In genomic region chr6:30135147-30135546, GRCh38 we compare ENCODE assay signal across 16 cellular contexts. TPM values are rescaled to one million over a fixed set of nuclear protein-coding genes. Genes with fewer than 3 reads are reported as not detected.
DNase-seq lines count a peak whose midpoint lies in the region; ATAC-seq and TF ChIP-seq lines count a peak whose summit lies in the region.
"Had no signal": no experiment of that assay in that cellular context is flagged by ENCODE, and none has a peak within 500 bp of the region (broad histone marks: within the 10 kb centered on the region; RNA-seq: fewer than 3 reads in every experiment).

No MANE protein-coding gene starts in this region.

- intact Hi-C loops in colonic mucosa (cut with DNase I): loop anchor here (5.0 kb wide), 1 partner anchor 37 kb away; no protein-coding TSS in a partner anchor
- intact Hi-C loops in left colon (cut with DNase I, micrococcal nuclease): no loop called here

- H3K27me3 ChIP-seq in colonic mucosa: no peaks in the 10 kb centered on the region

- peak; percentile 5 to 55 for ATAC-seq in activated CD4-positive, CD25-positive, alpha-beta regulatory T cell treated with anti-CD3 and anti-CD28 coated beads, Interleukin-2, amount 50 U/mL, for 24 hours
- ATAC-seq in left colon (no peak), GM19452 (IDR thresholded peaks at IDR 0.05; ENCODE audit: unreplicated experiment) (no peak)
- ATAC-seq: A549, GM23338 had no signal

- peak overlapping the region; percentile 41 for H3K27ac ChIP-seq in colonic mucosa
- H3K27ac ChIP-seq: 22Rv1, A549 had no signal

- TF ChIP-seq CTCF in colonic mucosa (IDR thresholded peaks at IDR 0.05): no peak

- no peaks in the 10 kb centered on the region for H3K9me3 ChIP-seq in colonic mucosa
- H3K9me3 ChIP-seq: A549 had no signal

- H3K36me3 ChIP-seq in colonic mucosa: no peaks in the 10 kb centered on the region

- no peak for DNase-seq in activated CD4-positive, CD25-positive, alpha-beta regulatory T cell treated with anti-CD3 and anti-CD28 coated beads, Interleukin-2, amount 50 U/mL, for 72 hours
- DNase-seq in HS-5 (ENCODE audit: low read depth): peak; percentile 18
- DNase-seq in colonic mucosa: peak; percentile 4
- no peak for DNase-seq in left colon
- no peak for DNase-seq in NCI-H2029 (lab: John Stamatoyannopoulos, UW)
- DNase-seq: AML-193; CD4-positive, alpha-beta memory T cell; DMS153; DMS79; H7 had no signal

- H3K4me3 ChIP-seq in colonic mucosa: no peak overlapping the region
- H3K4me3 ChIP-seq: A549, GM23338 had no signal

- peaks cover 6% of the 10 kb centered on the region for H3K4me1 ChIP-seq in colonic mucosa

- H3K9ac ChIP-seq in colonic mucosa (ENCODE audit: low read depth in 2 of 2, low read length in 2 of 2): no peak overlapping the region

RNA-seq across cellular contexts. Expression of gene TRIM40, which starts 0.8 kb away (rescaled TPM):
- total RNA-seq in colonic mucosa (10 to 100 TPM; 10.7 to 17.0 TPM), left colon (10 to 100 TPM; 13.2 to 30.7 TPM)
- total RNA-seq: CD4-positive, alpha-beta memory T cell; Daoy; GM23338; H7 had no signal

RNA-seq across cellular contexts. Expression of gene TRIM31, which starts 22.3 kb away (rescaled TPM):
- total RNA-seq in colonic mucosa: 10 to 100 TPM; 44.4 to 51.2 TPM
- total RNA-seq in left colon: 100 to 1,000 TPM in 1 of 2 donors, 10 to 100 TPM in 1; 80.0 to 278 TPM
- total RNA-seq: GM23338, H7 had no signal

RNA-seq across cellular contexts. Expression of gene TRIM10, which starts 25.9 kb away (rescaled TPM):
- 1 to 10 TPM; 3.8 to 3.9 TPM for total RNA-seq in colonic mucosa
- 1 to 10 TPM; 5.6 to 6.3 TPM for total RNA-seq in left colon
- total RNA-seq: CD4-positive, alpha-beta memory T cell; Daoy; H7 had no signal

RNA-seq across cellular contexts. Expression of gene TRIM15, which starts 28.2 kb away (rescaled TPM):
- total RNA-seq in colonic mucosa (10 to 100 TPM; 26.8 to 47.3 TPM), left colon (10 to 100 TPM; 58.8 to 62.5 TPM)
- total RNA-seq: CD4-positive, alpha-beta memory T cell; H7 had no signal

RNA-seq across cellular contexts. Expression of gene RNF39, which starts 59.6 kb away (rescaled TPM):
- total RNA-seq in colonic mucosa (1 to 10 TPM in 1 of 2 donors, under 1 TPM in 1; 0.93 to 1.6 TPM), left colon (under 1 TPM in 1 of 2 donors, not detected in 1; 0.58 TPM)
- total RNA-seq: CD4-positive, alpha-beta memory T cell had no signal

Comparison
In these comparisons a context has a peak if more than half of its experiments do, and no peak if none do; other contexts are left out.
1. ATAC-seq: peak in activated CD4-positive, CD25-positive, alpha-beta regulatory T cell treated with anti-CD3 and anti-CD28 coated beads, Interleukin-2, amount 50 U/mL, for 24 hours (2 of 2); none in left colon (single experiment) and GM19452 (single experiment).
2. DNase-seq: peak in HS-5 (single experiment) and colonic mucosa (single experiment); none in activated CD4-positive, CD25-positive, alpha-beta regulatory T cell treated with anti-CD3 and anti-CD28 coated beads, Interleukin-2, amount 50 U/mL, for 72 hours (single experiment), left colon (0 of 2) and NCI-H2029 (single experiment).